9 cellular contexts compared by ENCODE assay signal in the genomic region with DNA sequence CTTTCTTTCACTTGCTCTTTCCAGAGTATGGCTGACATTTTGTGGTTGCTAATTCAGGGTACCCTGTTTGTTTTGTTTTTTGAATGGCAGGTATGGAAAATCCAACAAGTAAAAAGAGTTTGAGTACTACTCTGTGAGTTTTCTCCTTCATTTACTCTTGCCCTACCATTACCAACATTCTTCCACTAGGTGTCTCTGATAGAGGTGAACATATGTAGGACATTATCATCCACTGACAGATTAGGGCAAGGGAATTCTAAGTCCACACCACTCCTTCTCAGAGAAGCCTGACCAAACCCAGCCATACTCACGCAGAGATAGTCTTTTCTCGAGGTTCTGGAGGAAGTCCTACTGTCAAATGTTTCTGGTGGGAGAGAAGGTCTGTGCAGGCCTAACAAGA. TPM values are rescaled to one million over a fixed set of nuclear protein-coding genes. Genes with fewer than 3 reads are reported as not detected.
DNase-seq lines count a peak whose midpoint lies in the region; ATAC-seq, FAIRE-seq and TF ChIP-seq lines count a peak whose summit lies in the region.
"Had no signal": no experiment of that assay in that cellular context is flagged by ENCODE, and none has a peak within 500 bp of the region (broad histone marks: within the 10 kb centered on the region; RNA-seq: fewer than 3 reads in every experiment).

No MANE protein-coding gene starts in this region.

- DNase-seq in heart right ventricle (no peak), cardiac septum (ENCODE audit: low spot score) (no peak), RKO (ENCODE audit: low spot score) (peak; percentile 8), erythroblast (lab: John Stamatoyannopoulos, UW) (peak; percentile 0 to 3), urothelium cell line (ENCODE audit: low spot score) (peak; percentile 2), AML-193 (lab: John Stamatoyannopoulos, UW) (no peak), NCI-H1417 treated with DMSO at 0.1 percent for 48 hours (lab: John Stamatoyannopoulos, UW) (no peak), kidney glomerular epithelial cell (lab: John Stamatoyannopoulos, UW) (no peak)
- DNase-seq: nucleus accumbens had no signal

- H3K27me3 ChIP-seq in heart right ventricle: peaks cover 0 to 38% (median 0%) of the 10 kb centered on the region in 7 donors

- FAIRE-seq in urothelium cell line (lab: Jason Lieb, UNC): no peak

- peaks cover 0 to 27% (median 0%) of the 10 kb centered on the region in 9 donors for H3K36me3 ChIP-seq in heart right ventricle

- H3K4me3 ChIP-seq in heart right ventricle: no peak overlapping the region

- 41 to 52% methylated on average over 2 of the region's 2 CpGs for WGBS in heart right ventricle, 2 donors

- intact Hi-C loops in heart right ventricle (cut with DNase I): no loop called here
- intact Hi-C loops in cardiac septum (cut with DNase I): no loop called here

- H3K4me1 ChIP-seq in heart right ventricle: no peaks in the 10 kb centered on the region

- no peak overlapping the region for H3K27ac ChIP-seq in heart right ventricle

- no peak for ATAC-seq in heart right ventricle

- no peak for TF ChIP-seq POLR2A in erythroblast (IDR thresholded peaks at IDR 0.05; ENCODE audit: low read length)

- peak in 6 of 9 donors; percentile 19 to 44 (median 26) for TF ChIP-seq CTCF in heart right ventricle (IDR thresholded peaks at IDR 0.05)

- H3K9me3 ChIP-seq in heart right ventricle: no peaks in the 10 kb centered on the region

RNA-seq across cellular contexts. Expression of a gene that starts 36.7 kb away (rescaled TPM):
- total RNA-seq in heart right ventricle: 10 to 100 TPM; 15.9 to 23.1 (median 19.5) TPM
- 10 to 100 TPM; 17.7 to 48.1 TPM for polyA plus RNA-seq in heart right ventricle
- 23.4 TPM for total RNA-seq in cardiac septum

Comparison
In these comparisons a context has a peak if more than half of its experiments do, and no peak if none do; other contexts are left out.
1. DNase-seq: peak in RKO (single experiment), erythroblast (2 of 2) and urothelium cell line (single experiment); none in heart right ventricle (0 of 2), cardiac septum (single experiment), AML-193 (0 of 2), NCI-H1417 treated with DMSO at 0.1 percent for 48 hours (single experiment) and kidney glomerular epithelial cell (single experiment).